ENCODE assay signal across 7 cellular contexts in genomic region chr17:83026921-83027320, GRCh38. TPM values are rescaled to one million over a fixed set of nuclear protein-coding genes. Genes with fewer than 3 reads are reported as not detected.
DNase-seq lines count a peak whose midpoint lies in the region; ATAC-seq and TF ChIP-seq lines count a peak whose summit lies in the region.
"Not testable (repeated sequence)": the region's sequence is repeated elsewhere in the genome, so short reads cannot be mapped to it uniquely, and the experiment has no call there.

No MANE protein-coding gene starts in this region.

- not testable (repeated sequence) for H3K4me3 Mint-ChIP-seq in activated CD8-positive, alpha-beta memory T cell treated with anti-CD3 and anti-CD28 coated beads, Interleukin-2, amount 10 ng/mL, durations not matched to agents 7 days and 5 days
- H3K4me3 Mint-ChIP-seq in effector memory CD8-positive, alpha-beta T cell = peak overlapping the region in 1 of 2 donors; percentile 61
- peak overlapping the region in 7 of 10 donors; percentile 36 to 78 (median 71) for H3K4me3 Mint-ChIP-seq in naive thymus-derived CD8-positive, alpha-beta T cell
- peak overlapping the region; percentile 15 for H3K4me3 Mint-ChIP-seq in stimulated activated naive CD8-positive, alpha-beta T cell treated with anti-CD3 and anti-CD28 coated beads, Interleukin-15, amount 100 ng/mL, for 72 hours

- not testable (repeated sequence) for H2BK12ac ChIP-seq in neuronal stem cell (ENCODE audit: low read length)

- H3K4me1 ChIP-seq in HEK293 (ENCODE audit: control insufficient read depth, insufficient read depth, low read length); neuronal stem cell (ENCODE audit: control insufficient read depth in 2 of 2, insufficient read depth in 1 of 2, low read depth in 1 of 2, low read length in 2 of 2): not testable (repeated sequence)

- H2AK5ac ChIP-seq in neuronal stem cell (ENCODE audit: low read depth, low read length) = not testable (repeated sequence)

- not testable (repeated sequence) for H3K4ac ChIP-seq in neuronal stem cell (ENCODE audit: low read length)

- peak; percentile 25 for DNase-seq in activated CD8-positive, alpha-beta memory T cell treated with anti-CD3 and anti-CD28 coated beads, Interleukin-2, amount 10 ng/mL, durations not matched to agents 7 days and 5 days
- not testable (repeated sequence) for DNase-seq in effector memory CD8-positive, alpha-beta T cell; neuronal stem cell (ENCODE audit: low spot score); stimulated activated naive CD8-positive, alpha-beta T cell treated with anti-CD3 and anti-CD28 coated beads, Interleukin-15, amount 100 ng/mL, for 72 hours
- peak; percentile 74 for DNase-seq in islet precursor cell
- DNase-seq in naive thymus-derived CD8-positive, alpha-beta T cell = peak in 1 of 10 donors; percentile 15

- H3K23ac ChIP-seq in neuronal stem cell (ENCODE audit: low read depth, low read length, poor library complexity) = not testable (repeated sequence)

- not testable (repeated sequence) for H3K27me3 ChIP-seq in neuronal stem cell (ENCODE audit: control insufficient read depth in 3 of 3, insufficient read depth in 3 of 3, low read depth in 1 of 3, low read length in 3 of 3)

- H2BK15ac ChIP-seq in neuronal stem cell (ENCODE audit: low read length) = not testable (repeated sequence)

- not testable (repeated sequence) for H3K27ac ChIP-seq in HEK293 (ENCODE audit: extremely low read depth, low read depth, low read length); neuronal stem cell (replicated peaks; ENCODE audit: low read length)

- not testable (repeated sequence) for H2BK120ac ChIP-seq in neuronal stem cell (ENCODE audit: low read depth, low read length)

- not testable (repeated sequence) for TF ChIP-seq CTCF in HEK293 (tag by site-specific recombination; IDR thresholded peaks at IDR 0.05)

- peak overlapping the region; percentile 31 for H2AFZ ChIP-seq in neuronal stem cell (ENCODE audit: low read length)

- no CpG with 5 or more reads among the region's 11 CpGs for WGBS in neuronal stem cell (ENCODE audit: extremely low coverage in 2 of 2, insufficient read length in 2 of 2, insufficient replicate concordance in 1 of 2), 2 donors

- H3K27me3 Mint-ChIP-seq in activated CD8-positive, alpha-beta memory T cell treated with anti-CD3 and anti-CD28 coated beads, Interleukin-2, amount 10 ng/mL, durations not matched to agents 7 days and 5 days; effector memory CD8-positive, alpha-beta T cell; naive thymus-derived CD8-positive, alpha-beta T cell: not testable (repeated sequence)
- H3K27me3 Mint-ChIP-seq in stimulated activated naive CD8-positive, alpha-beta T cell treated with anti-CD3 and anti-CD28 coated beads, Interleukin-15, amount 100 ng/mL, for 72 hours = peaks cover 19% of the 10 kb centered on the region

- not testable (repeated sequence) for H4K8ac ChIP-seq in neuronal stem cell (ENCODE audit: low read depth, low read length)

- H4K91ac ChIP-seq in neuronal stem cell (ENCODE audit: low read depth, low read length, poor library complexity) = not testable (repeated sequence)

- H3K36me3 Mint-ChIP-seq in activated CD8-positive, alpha-beta memory T cell treated with anti-CD3 and anti-CD28 coated beads, Interleukin-2, amount 10 ng/mL, durations not matched to agents 7 days and 5 days = peaks cover 15% of the 10 kb centered on the region
- not testable (repeated sequence) for H3K36me3 Mint-ChIP-seq in effector memory CD8-positive, alpha-beta T cell (ENCODE audit: insufficient read depth)
- peaks cover 0 to 20% (median 0%) of the 10 kb centered on the region in 3 donors for H3K36me3 Mint-ChIP-seq in naive thymus-derived CD8-positive, alpha-beta T cell

- POLR2A ChIA-PET in HEK293 (lab: Yijun Ruan, JAX) = not testable (repeated sequence)
- POLR2A ChIA-PET in naive thymus-derived CD8-positive, alpha-beta T cell (lab: Charles Lee) = interaction anchor here (1.2 kb wide), 1 partner anchor 41 kb away, joined by 3 read pairs; no protein-coding TSS in a partner anchor

- peak overlapping the region; percentile 82 for H3K14ac ChIP-seq in neuronal stem cell (ENCODE audit: low read length)

- H3K36me3 ChIP-seq in HEK293 (ENCODE audit: control insufficient read depth in 2 of 2, insufficient read depth in 1 of 2, low read length in 2 of 2) = not testable (repeated sequence)
- H3K36me3 ChIP-seq in neuronal stem cell (replicated peaks in 1 of 2; ENCODE audit: control insufficient read depth in 2 of 2, insufficient read depth in 2 of 2, low read length in 2 of 2) = peaks cover 2 to 39% of the 10 kb centered on the region in 2 donors

- H3K79me1 ChIP-seq in neuronal stem cell (ENCODE audit: low read depth, low read length) = not testable (repeated sequence)

- peak overlapping the region; percentile 70 for H3K9ac ChIP-seq in neuronal stem cell (ENCODE audit: low read depth, low read length, poor library complexity)

- peaks cover 36% of the 10 kb centered on the region for H3K4me1 Mint-ChIP-seq in activated CD8-positive, alpha-beta memory T cell treated with anti-CD3 and anti-CD28 coated beads, Interleukin-2, amount 10 ng/mL, durations not matched to agents 7 days and 5 days
- peaks cover 16 to 20% of the 10 kb centered on the region in 2 donors for H3K4me1 Mint-ChIP-seq in effector memory CD8-positive, alpha-beta T cell (ENCODE audit: low read depth in 2 of 2)
- H3K4me1 Mint-ChIP-seq in naive thymus-derived CD8-positive, alpha-beta T cell = peaks cover 16 to 44% (median 34%) of the 10 kb centered on the region in 4 donors
- H3K4me1 Mint-ChIP-seq in stimulated activated naive CD8-positive, alpha-beta T cell treated with anti-CD3 and anti-CD28 coated beads, Interleukin-15, amount 100 ng/mL, for 72 hours = peaks cover 45% of the 10 kb centered on the region

- H2BK5ac ChIP-seq in neuronal stem cell (ENCODE audit: low read length) = not testable (repeated sequence)

- ATAC-seq in activated CD8-positive, alpha-beta memory T cell treated with anti-CD3 and anti-CD28 coated beads, Interleukin-2, amount 10 ng/mL, durations not matched to agents 7 days and 5 days; effector memory CD8-positive, alpha-beta T cell (replicated peaks); naive thymus-derived CD8-positive, alpha-beta T cell; stimulated activated naive CD8-positive, alpha-beta T cell treated with anti-CD3 and anti-CD28 coated beads, Interleukin-15, amount 100 ng/mL, for 72 hours: not testable (repeated sequence)

- CTCF ChIA-PET in HEK293 (lab: Yijun Ruan, JAX) = interaction anchor here (1.0 kb wide), 1 partner anchor 245 kb away, joined by 5 read pairs; no protein-coding TSS in a partner anchor
- CTCF ChIA-PET in activated CD8-positive, alpha-beta memory T cell treated with anti-CD3 and anti-CD28 coated beads, Interleukin-2, amount 10 ng/mL, durations not matched to agents 7 days and 5 days (lab: Charles Lee) = not testable (repeated sequence)

- H3K9me3 Mint-ChIP-seq in activated CD8-positive, alpha-beta memory T cell treated with anti-CD3 and anti-CD28 coated beads, Interleukin-2, amount 10 ng/mL, durations not matched to agents 7 days and 5 days (ENCODE audit: low read depth); effector memory CD8-positive, alpha-beta T cell; naive thymus-derived CD8-positive, alpha-beta T cell; stimulated activated naive CD8-positive, alpha-beta T cell treated with anti-CD3 and anti-CD28 coated beads, Interleukin-15, amount 100 ng/mL, for 72 hours: not testable (repeated sequence)

- peak overlapping the region; percentile 83 for H3K18ac ChIP-seq in neuronal stem cell (ENCODE audit: low read length)

- not testable (repeated sequence) for H3K4me3 ChIP-seq in HEK293 (ENCODE audit: low read depth, low read length); neuronal stem cell (ENCODE audit: low read length in 2 of 2)

- not testable (repeated sequence) for H3K4me2 ChIP-seq in neuronal stem cell (ENCODE audit: insufficient read depth, low read length, poor library complexity, severe bottlenecking)

- not testable (repeated sequence) for H3K9me3 ChIP-seq in HEK293 (ENCODE audit: control insufficient read depth, insufficient read depth, low read depth, low read length); neuronal stem cell (replicated peaks in 1 of 2; ENCODE audit: control insufficient read depth in 2 of 2, insufficient read depth in 1 of 2, low read depth in 1 of 2, low read length in 2 of 2)

- H3K27ac Mint-ChIP-seq in activated CD8-positive, alpha-beta memory T cell treated with anti-CD3 and anti-CD28 coated beads, Interleukin-2, amount 10 ng/mL, durations not matched to agents 7 days and 5 days; stimulated activated naive CD8-positive, alpha-beta T cell treated with anti-CD3 and anti-CD28 coated beads, Interleukin-15, amount 100 ng/mL, for 72 hours: not testable (repeated sequence)
- peak overlapping the region; percentile 22 to 39 for H3K27ac Mint-ChIP-seq in effector memory CD8-positive, alpha-beta T cell
- peak overlapping the region in 8 of 10 donors; percentile 78 to 95 (median 88) for H3K27ac Mint-ChIP-seq in naive thymus-derived CD8-positive, alpha-beta T cell

TF ChIP-seq in HEK293, 187 proteins besides CTCF, POLR2A, EP300 and RAD21:
- TF ChIP-seq KLF17 (tag by site-specific recombination; IDR thresholded peaks at IDR 0.05) (peak; percentile 86; the same call in 1 of the 2 replicates), KLF1 (tag by site-specific recombination; IDR thresholded peaks at IDR 0.05) (peak; percentile 57; the same call in 1 of the 2 replicates)

RNA-seq across cellular contexts. Expression of gene METRNL, which starts 52.5 kb away (rescaled TPM):
- total RNA-seq in activated CD8-positive, alpha-beta memory T cell treated with anti-CD3 and anti-CD28 coated beads, Interleukin-2, amount 10 ng/mL, durations not matched to agents 7 days and 5 days = 10 to 100 TPM; 42.9 to 49.9 TPM
- total RNA-seq in naive thymus-derived CD8-positive, alpha-beta T cell = 1 to 10 TPM; 4.1 to 4.6 TPM
- 1 to 10 TPM in 2 of 3 donors, under 1 TPM in 1; 0.42 to 4.8 (median 1.3) TPM for polyA plus RNA-seq in naive thymus-derived CD8-positive, alpha-beta T cell
- polyA plus RNA-seq in neuronal stem cell (2013, experiment 1 of 2) = 12.8 TPM
- 14.7 TPM for polyA plus RNA-seq in neuronal stem cell (2013, experiment 2 of 2)

Comparison
In these comparisons a context has a peak if more than half of its experiments do, and no peak if none do; other contexts are left out.
1. RNA of gene METRNL, which starts 52.5 kb away (total RNA-seq): 42.9 to 49.9 TPM in activated CD8-positive, alpha-beta memory T cell treated with anti-CD3 and anti-CD28 coated beads, Interleukin-2, amount 10 ng/mL, durations not matched to agents 7 days and 5 days; 4.1 to 4.6 TPM in naive thymus-derived CD8-positive, alpha-beta T cell; every median in the first group is over 4 times any median in the second.